31 cellular contexts compared by ENCODE assay signal in the genomic region with DNA sequence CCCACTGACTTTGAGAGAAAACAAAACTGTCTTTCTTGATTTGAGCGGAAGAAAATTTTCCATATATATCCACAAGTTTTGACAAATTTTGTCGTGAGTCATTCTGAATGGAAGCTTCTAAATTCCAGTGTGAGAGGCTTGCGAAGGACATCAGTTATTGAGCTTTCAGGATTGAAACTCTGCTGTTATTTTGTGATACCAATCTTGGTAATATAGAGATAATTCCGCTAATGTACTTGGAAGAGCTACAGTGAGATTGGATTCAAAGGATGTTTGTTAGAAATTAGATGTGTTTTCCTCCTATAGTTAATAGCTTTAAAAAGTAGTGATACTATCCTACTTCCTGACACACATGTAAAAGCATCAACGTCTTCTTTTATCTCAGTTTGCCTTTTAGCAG.
"Had no signal": no experiment of that assay in that cellular context is flagged by ENCODE, and none has a peak within 500 bp of the region (broad histone marks: within the 10 kb centered on the region; RNA-seq: fewer than 3 reads in every experiment).

No MANE protein-coding gene starts in this region.

- H3K9me3 Mint-ChIP-seq: activated B cell treated with CpG ODN at 0.5 μM for 24 hours; activated CD8-positive, alpha-beta T cell treated with anti-CD3 and anti-CD28 coated beads for 36 hours; activated T-cell treated with anti-CD3 and anti-CD28 coated beads, Interleukin-2, amount 50 U/mL, for 4 hours; activated T-helper 17 cell treated with anti-CD3 and anti-CD28 coated beads, Interleukin-2, amount 50 U/mL, for 72 hours; effector memory CD8-positive, alpha-beta T cell; T-helper 2 cell treated with Interferon-gamma antibody and Interleukin-4, amounts not matched to agents 5 μg/mL and 100 μg/mL, for 36 hours had no signal

- H3K4me3 ChIP-seq: body of pancreas, esophagus muscularis mucosa, gastrocnemius medialis, heart left ventricle had no signal

- H3K27ac Mint-ChIP-seq: activated B cell treated with CpG ODN at 0.5 μM for 24 hours; activated CD8-positive, alpha-beta T cell treated with anti-CD3 and anti-CD28 coated beads for 36 hours; activated naive CD8-positive, alpha-beta T cell; activated T-helper 17 cell treated with anti-CD3 and anti-CD28 coated beads, Interleukin-2, amount 50 U/mL, for 72 hours; effector memory CD8-positive, alpha-beta T cell; T-helper 2 cell treated with Interferon-gamma antibody and Interleukin-4, amounts not matched to agents 5 μg/mL and 100 μg/mL, for 36 hours had no signal

- H3K4me1 Mint-ChIP-seq: activated B cell treated with CpG ODN at 0.5 μM for 24 hours; activated T-helper 17 cell treated with anti-CD3 and anti-CD28 coated beads, Interleukin-2, amount 50 U/mL, for 72 hours had no signal

- H3K27ac ChIP-seq: body of pancreas, esophagus muscularis mucosa, foreskin keratinocyte, gastrocnemius medialis, heart left ventricle, WERI-Rb-1 had no signal

- DNase-seq: activated B cell treated with CpG ODN at 0.5 μM for 24 hours; activated CD4-positive, alpha-beta T cell treated with anti-CD3 and anti-CD28 coated beads for 48 hours; activated CD4-positive, alpha-beta T cell treated with anti-CD3 and anti-CD28 coated beads, Interleukin-2, amount 50 U/mL, for 1 hour; activated CD4-positive, alpha-beta T cell treated with anti-CD3 and anti-CD28 coated beads, Interleukin-2, amount 50 U/mL, for 48 hours; activated CD8-positive, alpha-beta memory T cell treated with anti-CD3 and anti-CD28 coated beads for 24 hours; activated CD8-positive, alpha-beta T cell treated with anti-CD3 and anti-CD28 coated beads for 36 hours; activated effector memory CD4-positive, alpha-beta T cell treated with Interleukin-2 at 50 U/mL for 16 hours; activated gamma-delta T cell treated with Interleukin-2 at 50 U/mL for 16 hours; activated naive CD4-positive, alpha-beta T cell treated with anti-CD3 and anti-CD28 coated beads, Interleukin-2, amount 50 U/mL, for 16 hours; activated naive CD4-positive, alpha-beta T cell treated with Interleukin-2 at 50 U/mL for 16 hours; activated T-cell treated with anti-CD3 and anti-CD28 coated beads, Interleukin-2, amount 50 U/mL, for 4 hours; aorta; body of pancreas; caudate nucleus; cortex of kidney; dermis blood vessel endothelial cell; effector CD4-positive, alpha-beta T cell; effector memory CD8-positive, alpha-beta T cell; erythroblast; foreskin keratinocyte; gastrocnemius medialis; glutamatergic neuron; heart left ventricle; hippocampal formation; T1000; WERI-Rb-1 had no signal

- H3K27me3 ChIP-seq: body of pancreas, esophagus muscularis mucosa, gastrocnemius medialis, heart left ventricle had no signal

- H3K4me3 Mint-ChIP-seq: activated B cell treated with CpG ODN at 0.5 μM for 24 hours; activated CD8-positive, alpha-beta T cell treated with anti-CD3 and anti-CD28 coated beads for 36 hours; activated naive CD8-positive, alpha-beta T cell; activated T-cell treated with anti-CD3 and anti-CD28 coated beads, Interleukin-2, amount 50 U/mL, for 4 hours; activated T-helper 17 cell treated with anti-CD3 and anti-CD28 coated beads, Interleukin-2, amount 50 U/mL, for 72 hours; effector memory CD8-positive, alpha-beta T cell; T-helper 2 cell treated with Interferon-gamma antibody and Interleukin-4, amounts not matched to agents 5 μg/mL and 100 μg/mL, for 36 hours had no signal

- H3K4me1 ChIP-seq: body of pancreas, esophagus muscularis mucosa, foreskin keratinocyte, gastrocnemius medialis, heart left ventricle had no signal

- H3K36me3 ChIP-seq: esophagus muscularis mucosa, gastrocnemius medialis, heart left ventricle, WERI-Rb-1 had no signal

- ATAC-seq: activated CD4-positive, CD25-positive, alpha-beta regulatory T cell treated with anti-CD3 and anti-CD28 coated beads, Interleukin-2, amount 50 U/mL, for 24 hours; activated CD8-positive, alpha-beta T cell treated with anti-CD3 and anti-CD28 coated beads for 36 hours; activated T-cell treated with anti-CD3 and anti-CD28 coated beads, Interleukin-2, amount 50 U/mL, for 4 hours; activated T-helper 17 cell treated with anti-CD3 and anti-CD28 coated beads, Interleukin-2, amount 50 U/mL, for 72 hours; body of pancreas; effector memory CD8-positive, alpha-beta T cell; foreskin keratinocyte; gastrocnemius medialis; heart left ventricle had no signal

- H3K36me3 Mint-ChIP-seq: activated naive CD8-positive, alpha-beta T cell had no signal

- H3K9me3 ChIP-seq: body of pancreas, esophagus muscularis mucosa, gastrocnemius medialis, heart left ventricle had no signal
